8 cellular contexts compared by ENCODE assay signal in the genomic region with DNA sequence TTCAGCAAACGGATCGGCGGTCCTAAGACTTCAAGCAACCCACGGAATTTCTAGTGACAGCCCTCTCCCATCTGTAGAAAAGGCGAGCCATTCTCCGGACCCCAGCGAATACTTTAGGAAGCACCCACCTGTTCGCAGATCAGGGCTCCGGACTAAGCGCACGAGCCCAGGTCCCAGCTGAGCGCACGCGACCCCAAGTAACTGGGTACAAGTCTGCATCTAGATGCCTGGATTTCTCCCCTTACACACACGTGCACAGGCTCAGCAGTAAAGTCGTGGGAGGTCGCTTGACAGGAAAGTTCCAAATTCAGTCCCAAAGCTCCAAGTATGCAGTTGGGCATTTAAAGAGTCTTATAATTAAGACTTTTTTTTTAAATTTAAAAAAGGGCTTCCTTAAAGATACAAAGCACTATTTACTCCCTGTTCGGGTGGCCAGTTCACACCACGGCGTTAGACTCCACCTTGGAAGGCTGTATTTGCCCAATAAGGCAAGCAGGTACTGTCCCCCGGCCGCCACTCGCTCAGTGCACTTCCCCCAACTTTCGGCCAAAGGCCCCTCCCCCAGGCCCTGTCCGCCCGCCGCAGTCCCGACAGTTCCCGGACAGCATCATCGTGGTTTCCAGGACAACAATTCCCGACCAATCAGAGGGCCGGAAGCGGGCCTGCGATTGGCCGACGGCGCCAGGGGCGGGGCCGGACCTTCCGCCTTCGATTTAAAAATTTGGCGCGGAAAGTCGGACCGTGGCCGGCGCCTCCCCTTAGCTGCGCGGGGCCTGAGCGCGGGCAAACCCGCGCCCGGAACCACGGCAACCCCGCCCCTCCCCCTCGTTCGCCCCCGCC. TPM values are rescaled to one million over a fixed set of nuclear protein-coding genes. Genes with fewer than 3 reads are reported as not detected.
DNase-seq lines count a peak whose midpoint lies in the region; ATAC-seq, FAIRE-seq and TF ChIP-seq lines count a peak whose summit lies in the region.

A gene with protein sequence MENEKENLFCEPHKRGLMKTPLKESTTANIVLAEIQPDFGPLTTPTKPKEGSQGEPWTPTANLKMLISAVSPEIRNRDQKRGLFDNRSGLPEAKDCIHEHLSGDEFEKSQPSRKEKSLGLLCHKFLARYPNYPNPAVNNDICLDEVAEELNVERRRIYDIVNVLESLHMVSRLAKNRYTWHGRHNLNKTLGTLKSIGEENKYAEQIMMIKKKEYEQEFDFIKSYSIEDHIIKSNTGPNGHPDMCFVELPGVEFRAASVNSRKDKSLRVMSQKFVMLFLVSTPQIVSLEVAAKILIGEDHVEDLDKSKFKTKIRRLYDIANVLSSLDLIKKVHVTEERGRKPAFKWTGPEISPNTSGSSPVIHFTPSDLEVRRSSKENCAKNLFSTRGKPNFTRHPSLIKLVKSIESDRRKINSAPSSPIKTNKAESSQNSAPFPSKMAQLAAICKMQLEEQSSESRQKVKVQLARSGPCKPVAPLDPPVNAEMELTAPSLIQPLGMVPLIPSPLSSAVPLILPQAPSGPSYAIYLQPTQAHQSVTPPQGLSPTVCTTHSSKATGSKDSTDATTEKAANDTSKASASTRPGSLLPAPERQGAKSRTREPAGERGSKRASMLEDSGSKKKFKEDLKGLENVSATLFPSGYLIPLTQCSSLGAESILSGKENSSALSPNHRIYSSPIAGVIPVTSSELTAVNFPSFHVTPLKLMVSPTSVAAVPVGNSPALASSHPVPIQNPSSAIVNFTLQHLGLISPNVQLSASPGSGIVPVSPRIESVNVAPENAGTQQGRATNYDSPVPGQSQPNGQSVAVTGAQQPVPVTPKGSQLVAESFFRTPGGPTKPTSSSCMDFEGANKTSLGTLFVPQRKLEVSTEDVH (minus strand): TSS at position 526 of the 840 bp plus-strand sequence. CDS start 824 bp downstream, outside the sequence.

- TF ChIP-seq CTCF in GM10266 (IDR thresholded peaks at IDR 0.05; ENCODE audit: control insufficient read depth, insufficient read depth, low read depth, missing control alignments) = no peak
- no peak for TF ChIP-seq CTCF in pancreas (IDR thresholded peaks at IDR 0.05)
- no peak for TF ChIP-seq CTCF in tibial nerve (IDR thresholded peaks at IDR 0.05)

- H3K4me1 ChIP-seq in pancreas (peaks cover 0 to 12% (median 9%) of the 10 kb centered on the region in 3 donors), tibial nerve (peaks cover 0 to 25% (median 15%) of the 10 kb centered on the region in 4 donors)

- peak in 1 of 2 donors; percentile 35 for TF ChIP-seq EP300 in tibial nerve (IDR thresholded peaks at IDR 0.05)

- intact Hi-C loops in Right ventricle myocardium inferior (cut with DNase I) (loop anchor here (10.0 kb wide), 1 partner anchor 166 kb away; no protein-coding TSS in a partner anchor), pancreas (cut with DNase I) (loop anchor here in 1 of 3 donors (10.0 kb wide), 1 partner anchor 166 kb away; no protein-coding TSS in a partner anchor)

- no peak for TF ChIP-seq POLR2A in tibial nerve (IDR thresholded peaks at IDR 0.05)

- peak; percentile 99 for DNase-seq in GM10266 (ENCODE audit: extremely low spot score)
- peak; percentile 96 for DNase-seq in NCI-H1105 treated with DMSO at 0.1 percent for 48 hours (lab: John Stamatoyannopoulos, UW)
- DNase-seq in SKM-1 treated with dmso at 0.1 percent for 144 hours (lab: John Stamatoyannopoulos, UW; ENCODE audit: unreplicated experiment) = peak; percentile 95
- DNase-seq in activated naive CD4-positive, alpha-beta T cell treated with anti-CD3 and anti-CD28 coated beads, Interleukin-2, amount 50 U/mL, for 72 hours (ENCODE audit: low spot score in 2 of 2) = peak; percentile 90 to 99
- DNase-seq in Right ventricle myocardium inferior (ENCODE audit: missing footprints) = peak; percentile 94
- DNase-seq in pancreas = peak; percentile 88 to 94 (median 92)
- DNase-seq in tibial nerve (ENCODE audit: low spot score in 2 of 2) = peak; percentile 58 to 84

- H3K9me3 ChIP-seq in pancreas (no peaks in the 10 kb centered on the region), tibial nerve (no peaks in the 10 kb centered on the region)

- FAIRE-seq in pancreas (lab: Jason Lieb, UNC) = no peak

- H3K4me3 ChIP-seq in pancreas = peak within 1 kb of the TSS; percentile 42 to 74 (median 52)
- H3K4me3 ChIP-seq in tibial nerve = peak within 1 kb of the TSS; percentile 32 to 68 (median 62)

- H3K9me3 Mint-ChIP-seq in activated naive CD4-positive, alpha-beta T cell treated with anti-CD3 and anti-CD28 coated beads, Interleukin-2, amount 50 U/mL, for 72 hours = no peaks in the 10 kb centered on the region

- H3K36me3 ChIP-seq in pancreas (no peaks in the 10 kb centered on the region), tibial nerve (no peaks in the 10 kb centered on the region)

- H3K27ac Mint-ChIP-seq in activated naive CD4-positive, alpha-beta T cell treated with anti-CD3 and anti-CD28 coated beads, Interleukin-2, amount 50 U/mL, for 72 hours = peak within 1 kb of the TSS; percentile 76 to 92

- H3K27me3 ChIP-seq in pancreas (peaks cover 0 to 19% (median 5%) of the 10 kb centered on the region in 4 donors), tibial nerve (peaks cover 2 to 76% of the 10 kb centered on the region in 2 donors)

- 0 to 1% methylated on average over 56 to 59 of the region's 59 CpGs for WGBS in pancreas, 2 donors
- WGBS in tibial nerve, 2 donors = 1 to 2% methylated on average over 39 to 56 of the region's 59 CpGs

- H3K27ac ChIP-seq in pancreas (no peak within 1 kb of the TSS), tibial nerve (no peak within 1 kb of the TSS)

- ATAC-seq in HG02678 (IDR thresholded peaks at IDR 0.05; ENCODE audit: unreplicated experiment) (peak; percentile 88), Right ventricle myocardium inferior (peak; percentile 97), pancreas (peak; percentile 97 to 98 (median 98))
- peak; percentile 85 to 88 for ATAC-seq in activated naive CD4-positive, alpha-beta T cell treated with anti-CD3 and anti-CD28 coated beads, Interleukin-2, amount 50 U/mL, for 72 hours

- H3K36me3 Mint-ChIP-seq in activated naive CD4-positive, alpha-beta T cell treated with anti-CD3 and anti-CD28 coated beads, Interleukin-2, amount 50 U/mL, for 72 hours = peaks cover 7 to 39% of the 10 kb centered on the region in 2 donors

RNA-seq across cellular contexts. Expression of the gene that starts here (rescaled TPM):
- total RNA-seq in activated naive CD4-positive, alpha-beta T cell treated with anti-CD3 and anti-CD28 coated beads, Interleukin-2, amount 50 U/mL, for 72 hours = 10 to 100 TPM; 24.8 to 35.8 TPM
- total RNA-seq in Right ventricle myocardium inferior = 1.7 TPM
- total RNA-seq in pancreas = under 1 TPM in 3 of 6 donors, not detected in 3; 0.06 to 0.44 (median 0.15) TPM
- not detected for polyA plus RNA-seq in pancreas
- not detected for total RNA-seq in tibial nerve

Comparison
In these comparisons a context has a peak if more than half of its experiments do, and no peak if none do; other contexts are left out.
1. Peak in DNase-seq, ATAC-seq and H3K4me3 ChIP-seq in pancreas; RNA of the gene not detected or under 1 TPM.
2. Peak in DNase-seq and H3K4me3 ChIP-seq in tibial nerve; RNA of the gene not detected or under 1 TPM.